27 cellular contexts compared by ENCODE assay signal in the genomic region with DNA sequence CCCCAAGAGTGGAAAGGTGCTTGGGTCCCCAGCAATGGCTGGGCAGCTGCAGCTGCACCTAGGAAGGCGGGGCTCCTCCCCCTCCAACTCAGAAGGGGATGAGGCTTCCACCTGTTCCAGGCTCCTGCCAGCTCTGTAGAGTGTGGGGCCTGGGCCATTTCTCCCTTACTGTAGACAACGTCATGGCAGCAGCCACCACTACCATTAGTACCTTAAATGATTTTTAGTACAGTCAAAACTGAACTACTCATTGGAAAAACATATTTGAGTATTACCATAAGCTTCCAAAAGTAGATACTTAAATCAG.
"Had no signal": no experiment of that assay in that cellular context is flagged by ENCODE, and none has a peak within 500 bp of the region (broad histone marks: within the 10 kb centered on the region; RNA-seq: fewer than 3 reads in every experiment).

No MANE protein-coding gene starts in this region.

- ATAC-seq: activated T-helper 17 cell treated with anti-CD3 and anti-CD28 coated beads, Interleukin-2, amount 50 U/mL, for 72 hours; PC-3; SK-N-SH treated with all-trans-retinoic acid at 6 μM for 48 hours; T-helper 17 cell had no signal

- H3K4me1 ChIP-seq: SJSA1 had no signal

- H3K36me3 ChIP-seq: brain microvascular endothelial cell, cardiac muscle cell, SJSA1 had no signal

- H3K27me3 ChIP-seq: brain microvascular endothelial cell, cardiac muscle cell, SJSA1 had no signal

- H3K4me2 ChIP-seq: KMS-11 had no signal

- H3K9ac ChIP-seq: KMS-11 had no signal

- H3K4me3 ChIP-seq: cardiac muscle cell, SJSA1 had no signal

- H3K9me3 ChIP-seq: SJSA1 had no signal

- H3K27ac ChIP-seq: brain microvascular endothelial cell, cardiac muscle cell, KMS-11, SJSA1 had no signal

- FAIRE-seq: RCC 7860 had no signal

- DNase-seq: activated B cell treated with CpG ODN at 0.5 μM for 24 hours; activated CD4-positive, alpha-beta memory T cell treated with anti-CD3 and anti-CD28 coated beads for 36 hours; activated CD4-positive, alpha-beta T cell treated with anti-CD3 and anti-CD28 coated beads for 1 hour; activated CD4-positive, alpha-beta T cell treated with anti-CD3 and anti-CD28 coated beads, Interleukin-2, amount 10 ng/mL, durations not matched to agents 24 days and 14 days; activated CD8-positive, alpha-beta memory T cell treated with anti-CD3 and anti-CD28 coated beads for 24 hours; activated gamma-delta T cell; activated naive CD4-positive, alpha-beta T cell treated with anti-CD3 and anti-CD28 coated beads for 36 hours; activated T-cell treated with anti-CD3 and anti-CD28 coated beads, Interleukin-2, amount 50 U/mL, for 48 hours; amygdala; brain microvascular endothelial cell; NCI-H1092; NCI-H1417; NCI-H1930; NCI-H2171 treated with DMSO at 0.1 percent for 48 hours; NCI-H226; NCI-H69; NK-92 treated with Interleukin-12 subunit alpha and Interleukin-12 subunit beta, amount 100 ng/mL, for 24 hours; PC-3; SHP77; T-helper 17 cell; T-helper 9 cell had no signal
